20 cellular contexts compared by ENCODE assay signal in the genomic region with DNA sequence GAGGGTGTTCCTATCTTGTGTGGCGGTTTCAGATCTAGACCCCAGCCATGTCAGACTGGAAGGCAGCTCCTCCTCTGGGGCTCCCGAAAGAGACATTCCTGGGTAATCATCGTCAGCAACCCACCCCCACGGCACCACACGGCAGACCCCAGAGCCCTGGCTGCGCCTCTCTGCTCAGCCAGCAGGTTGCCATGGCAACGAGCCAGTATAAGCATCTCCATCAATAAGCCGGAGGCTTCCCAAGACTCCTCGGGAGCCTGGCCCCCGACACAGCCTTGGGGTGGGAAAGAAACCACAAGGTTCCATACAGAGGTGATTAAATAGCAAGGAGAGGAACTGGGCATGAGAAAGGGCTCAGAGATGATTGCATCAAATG.
DNase-seq lines count a peak whose midpoint lies in the region; TF ChIP-seq lines count a peak whose summit lies in the region.
"Had no signal": no experiment of that assay in that cellular context is flagged by ENCODE, and none has a peak within 500 bp of the region (broad histone marks: within the 10 kb centered on the region; RNA-seq: fewer than 3 reads in every experiment).

No MANE protein-coding gene starts in this region.

- DNase-seq in NCI-H748 (lab: John Stamatoyannopoulos, UW; ENCODE audit: unreplicated experiment) = peak; percentile 2
- no peak for DNase-seq in NCI-H748 treated with DMSO at 0.1 percent for 48 hours (lab: John Stamatoyannopoulos, UW)
- peak; percentile 22 for DNase-seq in astrocyte of the spinal cord (ENCODE audit: low read depth, low spot score)
- DNase-seq in left kidney (ENCODE audit: low read depth, low spot score) = peak; percentile 57
- peak; percentile 41 for DNase-seq in smooth muscle cell of the brain vasculature (ENCODE audit: low read depth, low spot score)
- no peak for DNase-seq in dedifferentiated amniotic fluid mesenchymal stem cell (ENCODE audit: extremely low spot score)
- DNase-seq in Caco-2 = no peak
- DNase-seq in dermis blood vessel endothelial cell = no peak
- DNase-seq: activated naive CD4-positive, alpha-beta T cell treated with Interleukin-2 at 50 U/mL for 16 hours; activated T-cell treated with anti-CD3 and anti-CD28 coated beads, Interleukin-2, amount 50 U/mL, for 1 hour; amniotic stem cell; central memory CD4-positive, alpha-beta T cell; effector CD4-positive, alpha-beta T cell; foreskin melanocyte; lower lobe of right lung; NCI-H1092 treated with DMSO at 0.1 percent for 48 hours; NCI-H2029; stimulated activated naive CD8-positive, alpha-beta T cell treated with anti-CD3 and anti-CD28 coated beads, Interleukin-15, amount 100 ng/mL, for 72 hours had no signal

- H3K4me3 ChIP-seq in astrocyte of the spinal cord (ENCODE audit: low read depth, low read length) = no peak overlapping the region
- no peak overlapping the region for H3K4me3 ChIP-seq in Caco-2 (ENCODE audit: low read depth, low read length)
- H3K4me3 ChIP-seq: BLaER1, lower lobe of right lung, tibial nerve had no signal

- H3K9me3 ChIP-seq in Caco-2 = no peaks in the 10 kb centered on the region
- H3K9me3 ChIP-seq: BLaER1, lower lobe of right lung, tibial nerve had no signal

- H3K27ac Mint-ChIP-seq in Caco-2 (ENCODE audit: unreplicated experiment) = no peak overlapping the region
- H3K27ac Mint-ChIP-seq: stimulated activated naive CD8-positive, alpha-beta T cell treated with anti-CD3 and anti-CD28 coated beads, Interleukin-15, amount 100 ng/mL, for 72 hours had no signal

- CTCF ChIA-PET in Caco-2 (lab: Charles Lee) = no interaction called here

- H3K4me1 ChIP-seq in Caco-2 = no peaks in the 10 kb centered on the region
- H3K4me1 ChIP-seq: lower lobe of right lung, tibial nerve had no signal

- H3K36me3 Mint-ChIP-seq in Caco-2 (ENCODE audit: insufficient read depth, unreplicated experiment) = no peaks in the 10 kb centered on the region

- H3K36me3 ChIP-seq in Caco-2 (ENCODE audit: control insufficient read depth, insufficient read depth, low read length) = no peaks in the 10 kb centered on the region
- H3K36me3 ChIP-seq: BLaER1, lower lobe of right lung, tibial nerve had no signal

- H3K4me3 Mint-ChIP-seq in Caco-2 (ENCODE audit: unreplicated experiment) = no peak overlapping the region
- H3K4me3 Mint-ChIP-seq: stimulated activated naive CD8-positive, alpha-beta T cell treated with anti-CD3 and anti-CD28 coated beads, Interleukin-15, amount 100 ng/mL, for 72 hours had no signal

- POLR2A ChIA-PET in Caco-2 (lab: Charles Lee) = no interaction called here

- H3K9me3 Mint-ChIP-seq in Caco-2 (ENCODE audit: unreplicated experiment) = no peaks in the 10 kb centered on the region
- H3K9me3 Mint-ChIP-seq: stimulated activated naive CD8-positive, alpha-beta T cell treated with anti-CD3 and anti-CD28 coated beads, Interleukin-15, amount 100 ng/mL, for 72 hours had no signal

- no TSS peak for BruUV-seq in Caco-2 (replicated peaks; lab: Mats Ljungman, UMichigan)

- intact Hi-C loops in Caco-2 (cut with micrococcal nuclease; ENCODE audit: unreplicated experiment) = no loop called here

- no peaks in the 10 kb centered on the region for H3K4me1 Mint-ChIP-seq in Caco-2 (ENCODE audit: low read depth, unreplicated experiment)

- in situ Hi-C loops in astrocyte of the spinal cord (cut with HindIII; ENCODE audit: low sequenced_read_pairs) = no loop called here

- no peaks in the 10 kb centered on the region; the same call in none of the 2 replicates for H3K27me3 ChIP-seq in Caco-2 (replicated peaks; ENCODE audit: control insufficient read depth, insufficient read depth, low read length)
- H3K27me3 ChIP-seq: BLaER1 had no signal

- no peak for TF ChIP-seq CTCF in astrocyte of the spinal cord (IDR thresholded peaks at IDR 0.05; ENCODE audit: low read depth, low read length)
- TF ChIP-seq CTCF in Caco-2 (IDR thresholded peaks at IDR 0.05; ENCODE audit: insufficient read depth in 1 of 2, low read depth in 1 of 2, low read length in 1 of 2, severe bottlenecking in 1 of 2, unreplicated experiment in 1 of 2) = no peak

- H3K27me3 Mint-ChIP-seq in Caco-2 (ENCODE audit: insufficient read depth, unreplicated experiment) = peaks cover 32% of the 10 kb centered on the region
- H3K27me3 Mint-ChIP-seq: stimulated activated naive CD8-positive, alpha-beta T cell treated with anti-CD3 and anti-CD28 coated beads, Interleukin-15, amount 100 ng/mL, for 72 hours had no signal

Comparison
In these comparisons a context has a peak if more than half of its experiments do, and no peak if none do; other contexts are left out.
1. DNase-seq: peak in NCI-H748 (single experiment), astrocyte of the spinal cord (single experiment), left kidney (single experiment) and smooth muscle cell of the brain vasculature (single experiment); none in NCI-H748 treated with DMSO at 0.1 percent for 48 hours (single experiment), dedifferentiated amniotic fluid mesenchymal stem cell (single experiment), Caco-2 (0 of 2) and dermis blood vessel endothelial cell (single experiment).